Comparison of ENCODE assay signal across 9 cellular contexts in genomic region chr7:108109216-108109908, GRCh38. TPM values are rescaled to one million over a fixed set of nuclear protein-coding genes. Genes with fewer than 3 reads are reported as not detected.
DNase-seq lines count a peak whose midpoint lies in the region; ATAC-seq, FAIRE-seq and TF ChIP-seq lines count a peak whose summit lies in the region.
"Had no signal": no experiment of that assay in that cellular context is flagged by ENCODE, and none has a peak within 500 bp of the region (broad histone marks: within the 10 kb centered on the region; RNA-seq: fewer than 3 reads in every experiment).

No MANE protein-coding gene starts in this region.

- intact Hi-C loops in prostate gland (cut with DNase I), result no loop called here

- no peak overlapping the region for H2AFZ ChIP-seq in MM.1S (ENCODE audit: low read length)
- H2AFZ ChIP-seq in astrocyte (ENCODE audit: low read depth, low read length), result no peak overlapping the region

- ATAC-seq in GM18517 (IDR thresholded peaks at IDR 0.05; ENCODE audit: unreplicated experiment), result peak; percentile 53
- no peak for ATAC-seq in HG03439 (IDR thresholded peaks at IDR 0.05; ENCODE audit: unreplicated experiment)

- no peak overlapping the region for H4K5ac ChIP-seq in mesendoderm (ENCODE audit: low read length)

- H3K36me3 Mint-ChIP-seq in astrocyte (ENCODE audit: low read depth, unreplicated experiment), result no peaks in the 10 kb centered on the region
- peaks cover 3% of the 10 kb centered on the region for H3K36me3 Mint-ChIP-seq in mesothelial cell of epicardium

- no peaks in the 10 kb centered on the region for H3K79me1 ChIP-seq in mesendoderm (ENCODE audit: low read length)

- H3K23ac ChIP-seq in mesendoderm (ENCODE audit: low read length), result no peak overlapping the region

- no peaks in the 10 kb centered on the region for H3K9me3 ChIP-seq in MM.1S (replicated peaks; ENCODE audit: insufficient read depth, low read length)
- H3K9me3 ChIP-seq in astrocyte (ENCODE audit: insufficient read depth, low read depth, low read length), result no peaks in the 10 kb centered on the region
- no peaks in the 10 kb centered on the region for H3K9me3 ChIP-seq in prostate gland

- no peak overlapping the region for H3K27ac ChIP-seq in MM.1S (ENCODE audit: low read length)
- no peak overlapping the region for H3K27ac ChIP-seq in astrocyte (ENCODE audit: low read depth, low read length)
- H3K27ac ChIP-seq in mesendoderm (ENCODE audit: low read depth, low read length), result no peak overlapping the region
- H3K27ac ChIP-seq in prostate gland, result no peak overlapping the region
- H3K27ac ChIP-seq: epithelial cell of prostate had no signal

- no peaks in the 10 kb centered on the region for H3K9me2 ChIP-seq in MM.1S (replicated peaks; ENCODE audit: insufficient read depth, low read length)

- H3K79me2 ChIP-seq in MM.1S (ENCODE audit: low read length), result no peaks in the 10 kb centered on the region
- no peaks in the 10 kb centered on the region for H3K79me2 ChIP-seq in astrocyte (ENCODE audit: insufficient read depth, low read length)
- no peaks in the 10 kb centered on the region for H3K79me2 ChIP-seq in mesendoderm (ENCODE audit: control insufficient read depth, insufficient read depth, low read length)

- no peaks in the 10 kb centered on the region for H3K4me1 Mint-ChIP-seq in astrocyte (ENCODE audit: low read depth, unreplicated experiment)
- H3K4me1 Mint-ChIP-seq in mesothelial cell of epicardium, result peaks cover 3% of the 10 kb centered on the region

- no peak overlapping the region for H3K4me3 ChIP-seq in MM.1S (ENCODE audit: low read length)
- H3K4me3 ChIP-seq in astrocyte (ENCODE audit: insufficient read depth, low read depth, low read length), result no peak overlapping the region
- no peak overlapping the region for H3K4me3 ChIP-seq in mesendoderm (ENCODE audit: low read length)
- no peak overlapping the region for H3K4me3 ChIP-seq in prostate gland

- no peak overlapping the region for H3K18ac ChIP-seq in mesendoderm (ENCODE audit: low read length)

- H3K27me3 Mint-ChIP-seq in astrocyte (ENCODE audit: low read depth, unreplicated experiment) (peaks cover 3% of the 10 kb centered on the region), mesothelial cell of epicardium (ENCODE audit: low read depth) (no peaks in the 10 kb centered on the region)

- no peak overlapping the region for H3K4ac ChIP-seq in mesendoderm (ENCODE audit: low read depth, low read length)

- H3K36me3 ChIP-seq in MM.1S (replicated peaks; ENCODE audit: insufficient read depth, low read length), result no peaks in the 10 kb centered on the region
- H3K36me3 ChIP-seq in astrocyte (ENCODE audit: insufficient read depth, low read length), result no peaks in the 10 kb centered on the region
- H3K36me3 ChIP-seq in mesendoderm (ENCODE audit: control insufficient read depth, insufficient read depth, low read length), result no peaks in the 10 kb centered on the region
- no peaks in the 10 kb centered on the region for H3K36me3 ChIP-seq in prostate gland

- TF ChIP-seq POLR2A in prostate gland (IDR thresholded peaks at IDR 0.05), result no peak

- H3K4me3 Mint-ChIP-seq in astrocyte (ENCODE audit: unreplicated experiment) (no peak overlapping the region), mesothelial cell of epicardium (no peak overlapping the region)

- H2BK120ac ChIP-seq in mesendoderm (ENCODE audit: low read depth, low read length), result no peak overlapping the region

- peak; percentile 84 for TF ChIP-seq CTCF in MM.1S (IDR thresholded peaks at IDR 0.05; ENCODE audit: low read length)
- peak; percentile 32 for TF ChIP-seq CTCF in astrocyte (IDR thresholded peaks at IDR 0.05; ENCODE audit: insufficient read depth, low read depth, low read length)
- no peak for TF ChIP-seq CTCF in mesothelial cell of epicardium (IDR thresholded peaks at IDR 0.05; ENCODE audit: unreplicated experiment)
- no peak for TF ChIP-seq CTCF in prostate gland (IDR thresholded peaks at IDR 0.05)

- WGBS in mesendoderm (ENCODE audit: extremely low coverage, insufficient coverage, low lambda C conversion rate), result no CpG with 5 or more reads among the region's 2 CpGs
- WGBS in prostate gland, result 66% methylated on average over 2 of the region's 2 CpGs

- H3K4me1 ChIP-seq in MM.1S (ENCODE audit: low read length), result no peaks in the 10 kb centered on the region
- no peaks in the 10 kb centered on the region for H3K4me1 ChIP-seq in astrocyte (ENCODE audit: insufficient read depth, low read length)
- H3K4me1 ChIP-seq in mesendoderm (ENCODE audit: control insufficient read depth, low read depth, low read length), result no peaks in the 10 kb centered on the region
- H3K4me1 ChIP-seq in prostate gland (replicated peaks), result no peaks in the 10 kb centered on the region

- H4K20me1 ChIP-seq in MM.1S (ENCODE audit: insufficient read depth, low read length), result no peaks in the 10 kb centered on the region
- no peaks in the 10 kb centered on the region for H4K20me1 ChIP-seq in astrocyte (ENCODE audit: insufficient read depth, low read length)

- FAIRE-seq in astrocyte (lab: Jason Lieb, UNC), result no peak

- H3F3A ChIP-seq in MM.1S (ENCODE audit: insufficient read depth, low read length), result no peaks in the 10 kb centered on the region

- H3K56ac ChIP-seq in mesendoderm (ENCODE audit: low read length), result no peak overlapping the region

- DNase-seq in COLO829 (ENCODE audit: low spot score), result peak; percentile 26
- peak; percentile 72 for DNase-seq in MM.1S
- DNase-seq in astrocyte (ENCODE audit: low read depth), result no peak
- peak; percentile 52 for DNase-seq in mesendoderm
- DNase-seq in mesothelial cell of epicardium (ENCODE audit: low spot score in 2 of 2, unreplicated experiment in 2 of 2), result no peak
- DNase-seq in prostate gland (ENCODE audit: low spot score), result no peak

- no peak overlapping the region for H2BK15ac ChIP-seq in mesendoderm (replicated peaks; ENCODE audit: low read depth)

- no peaks in the 10 kb centered on the region for H3K9me3 Mint-ChIP-seq in astrocyte (ENCODE audit: unreplicated experiment)
- H3K9me3 Mint-ChIP-seq in mesothelial cell of epicardium, result no peaks in the 10 kb centered on the region

- no peak overlapping the region for H3K9ac ChIP-seq in MM.1S (ENCODE audit: low read length)
- H3K9ac ChIP-seq in astrocyte (ENCODE audit: low read length), result no peak overlapping the region
- no peak overlapping the region for H3K9ac ChIP-seq in mesendoderm (ENCODE audit: low read length)

- H2AK5ac ChIP-seq in mesendoderm (ENCODE audit: low read length), result no peak overlapping the region

- H3K27me3 ChIP-seq in MM.1S (replicated peaks; ENCODE audit: insufficient read depth, low read length), result no peaks in the 10 kb centered on the region
- no peaks in the 10 kb centered on the region for H3K27me3 ChIP-seq in astrocyte (ENCODE audit: insufficient read depth, low read length)
- H3K27me3 ChIP-seq in mesendoderm (ENCODE audit: insufficient read depth, low read length, poor library complexity), result no peaks in the 10 kb centered on the region
- no peaks in the 10 kb centered on the region for H3K27me3 ChIP-seq in prostate gland (replicated peaks; ENCODE audit: insufficient read depth)

- no peak overlapping the region for H2BK5ac ChIP-seq in mesendoderm (ENCODE audit: low read length)

- H3K4me2 ChIP-seq in MM.1S (ENCODE audit: low read depth, low read length), result no peak overlapping the region
- no peak overlapping the region for H3K4me2 ChIP-seq in astrocyte (ENCODE audit: low read length)
- no peak overlapping the region for H3K4me2 ChIP-seq in mesendoderm (ENCODE audit: low read length)

- no peak overlapping the region for H3K27ac Mint-ChIP-seq in astrocyte (ENCODE audit: unreplicated experiment)
- H3K27ac Mint-ChIP-seq in mesothelial cell of epicardium, result no peak overlapping the region

- H4K8ac ChIP-seq in mesendoderm (ENCODE audit: low read depth, low read length), result no peak overlapping the region

RNA-seq across cellular contexts. Expression of gene LAMB4, which starts 20.8 kb away (rescaled TPM):
- total RNA-seq in astrocyte, result 0.16 and 0.41 TPM in 2 replicates
- polyA plus RNA-seq in mesendoderm (2013, experiment 1 of 2), result 0.01 TPM
- polyA plus RNA-seq in mesendoderm (2013, experiment 2 of 2), result 0.01 TPM
- total RNA-seq in mesothelial cell of epicardium, result 16.8 to 21.0 TPM (median 18.3 TPM) in 3 replicates
- under 1 TPM in 1 of 2 donors, not detected in 1; 0.85 TPM for total RNA-seq in prostate gland

Comparison
In these comparisons a context has a peak if more than half of its experiments do, and no peak if none do; other contexts are left out.
1. DNase-seq: peak in COLO829 (single experiment), MM.1S (single experiment) and mesendoderm (single experiment); none in astrocyte (single experiment), mesothelial cell of epicardium (0 of 2) and prostate gland (single experiment).
2. CTCF ChIP-seq: peak in MM.1S (single experiment) and astrocyte (single experiment); none in mesothelial cell of epicardium (single experiment) and prostate gland (0 of 4).